In the genomic region with DNA sequence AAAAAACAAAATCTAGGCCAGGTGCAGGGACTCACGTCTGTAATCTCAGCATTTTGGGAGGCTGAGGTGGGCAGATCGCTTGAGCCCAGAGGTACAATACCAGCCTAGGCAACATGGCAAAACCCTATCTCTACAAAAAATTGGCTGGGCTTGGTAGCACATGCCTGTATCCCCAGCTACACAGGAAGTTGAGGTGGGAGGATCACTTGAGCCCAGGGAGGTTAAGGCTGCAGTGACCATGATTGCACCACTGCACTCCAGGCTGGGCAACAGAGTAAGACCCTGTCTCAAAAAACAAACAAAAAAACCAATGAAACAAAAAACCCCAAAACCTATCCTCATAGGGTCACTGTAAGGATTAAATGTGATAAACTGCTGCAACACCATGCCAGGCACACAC, we compare ENCODE assay signal across 1 cellular context.
TF ChIP-seq lines count a peak whose summit lies in the region.

No MANE protein-coding gene starts in this region.

TF ChIP-seq in K562, 482 proteins besides CTCF, POLR2A, EP300 and RAD21 (continued from another document):
- TF ChIP-seq BHLHE40 (IDR thresholded peaks at IDR 0.05; ENCODE audit: low read length) (0 out of 2 replicates have a peak, but pooled peaks have one; percentile 17), MLX (CRISPR knock-in tag; conservative IDR thresholded peaks at IDR 0.05) (no peak), ID3 (CRISPR knock-in tag; IDR thresholded peaks at IDR 0.05) (0 out of 2 replicates have a peak, but pooled peaks have one; percentile 23), ID3 (tag; IDR thresholded peaks at IDR 0.05) (no peak), MNT (conservative IDR thresholded peaks at IDR 0.05) (0 out of 4 replicates have a peak, but pooled peaks of 1 of the 2 experiments have one; percentile 15), ZNF766 (CRISPR knock-in tag; conservative IDR thresholded peaks at IDR 0.05) (peak; percentile 47; the same call in 1 of the 2 replicates), RFX5 (IDR thresholded peaks at IDR 0.05; ENCODE audit: low read depth, low read length) (no peak), ZNF436 (CRISPR knock-in tag; IDR thresholded peaks at IDR 0.05) (no peak), TAF1 (IDR thresholded peaks at IDR 0.05; ENCODE audit: control insufficient read depth, extremely low read depth, insufficient read depth, low read length, severe bottlenecking) (no peak), THRAP3 (IDR thresholded peaks at IDR 0.05; ENCODE audit: borderline replicate concordance) (no peak), CEBPB (tag; IDR thresholded peaks at IDR 0.05) (peak; percentile 75), ZNF76 (CRISPR knock-in tag; IDR thresholded peaks at IDR 0.05; ENCODE audit: borderline replicate concordance) (0 out of 2 replicates have a peak, but pooled peaks have one; percentile 5), CHD1 (IDR thresholded peaks at IDR 0.05; ENCODE audit: low read length) (peak; percentile 28), PTRF (tag; IDR thresholded peaks at IDR 0.05) (no peak), MECOM (CRISPR knock-in tag; IDR thresholded peaks at IDR 0.05) (no peak), BDP1 (IDR thresholded peaks at IDR 0.05; ENCODE audit: insufficient read depth, insufficient read length) (no peak), ETV1 (tag; conservative IDR thresholded peaks at IDR 0.05; ENCODE audit: low read depth) (peak; percentile 42; the same call in 1 of the 2 replicates), ELF1 (tag; IDR thresholded peaks at IDR 0.05) (no peak), SMARCA4 (IDR thresholded peaks at IDR 0.05) (0 out of 2 replicates have a peak, but pooled peaks have one; percentile 32), FIP1L1 (IDR thresholded peaks at IDR 0.05; ENCODE audit: low read depth, low read length, poor library complexity, severe bottlenecking) (no peak), SRF (CRISPR knock-in tag; IDR thresholded peaks at IDR 0.05) (no peak), ARID1B (IDR thresholded peaks at IDR 0.05) (no peak), ETV5 (CRISPR knock-in tag; IDR thresholded peaks at IDR 0.05; ENCODE audit: low read depth) (no peak), L3MBTL2 (IDR thresholded peaks at IDR 0.05) (no peak), SAP30 (IDR thresholded peaks at IDR 0.05; ENCODE audit: borderline replicate concordance, insufficient read depth, low read depth, low read length, poor library complexity, severe bottlenecking) (peak; percentile 21), NCOA1 (IDR thresholded peaks at IDR 0.05; ENCODE audit: low read depth) (no peak), HDAC8 (tag; IDR thresholded peaks at IDR 0.05) (no peak), MXI1 (IDR thresholded peaks at IDR 0.05; ENCODE audit: low read depth, low read length) (0 out of 2 replicates have a peak, but pooled peaks have one; percentile 16)
- TF ChIP-seq, protein P1, sequence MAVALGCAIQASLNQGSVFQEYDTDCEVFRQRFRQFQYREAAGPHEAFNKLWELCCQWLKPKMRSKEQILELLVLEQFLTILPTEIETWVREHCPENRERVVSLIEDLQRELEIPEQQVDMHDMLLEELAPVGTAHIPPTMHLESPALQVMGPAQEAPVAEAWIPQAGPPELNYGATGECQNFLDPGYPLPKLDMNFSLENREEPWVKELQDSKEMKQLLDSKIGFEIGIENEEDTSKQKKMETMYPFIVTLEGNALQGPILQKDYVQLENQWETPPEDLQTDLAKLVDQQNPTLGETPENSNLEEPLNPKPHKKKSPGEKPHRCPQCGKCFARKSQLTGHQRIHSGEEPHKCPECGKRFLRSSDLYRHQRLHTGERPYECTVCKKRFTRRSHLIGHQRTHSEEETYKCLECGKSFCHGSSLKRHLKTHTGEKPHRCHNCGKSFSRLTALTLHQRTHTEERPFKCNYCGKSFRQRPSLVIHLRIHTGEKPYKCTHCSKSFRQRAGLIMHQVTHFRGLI (CRISPR knock-in tag; IDR thresholded peaks at IDR 0.05), result no peak
TF ChIP-seq in K562: peak in this region for 20.
